18 cellular contexts compared by ENCODE assay signal in the genomic region with DNA sequence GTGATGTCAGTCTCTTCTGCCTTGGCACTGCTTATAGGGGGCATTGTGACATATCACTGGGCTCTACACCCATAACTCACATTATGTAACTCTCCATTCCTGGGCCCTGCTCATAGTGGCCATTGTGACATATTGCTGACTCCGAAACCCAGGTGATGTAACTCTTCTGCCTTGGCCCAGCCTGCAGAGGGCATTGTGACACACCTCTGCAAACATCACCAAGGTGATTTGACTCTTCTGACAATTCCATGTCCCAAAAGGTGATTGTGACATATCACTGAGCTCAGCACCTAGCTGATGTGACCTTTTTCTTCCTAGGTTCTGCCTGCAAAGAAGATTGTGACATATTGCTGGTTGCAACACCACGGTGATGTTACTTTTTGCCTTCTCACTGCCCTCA. TPM values are rescaled to one million over a fixed set of nuclear protein-coding genes. Genes with fewer than 3 reads are reported as not detected.
A peak's percentile ranks its signal among the peaks of the same experiment; 100 is the strongest.
DNase-seq lines count a peak whose midpoint lies in the region; FAIRE-seq and TF ChIP-seq lines count a peak whose summit lies in the region.
"Had no signal": no experiment of that assay in that cellular context is flagged by ENCODE, and none has a peak within 500 bp of the region (broad histone marks: within the 10 kb centered on the region; RNA-seq: fewer than 3 reads in every experiment).

No MANE protein-coding gene starts in this region.

- H3K36me3 ChIP-seq in OCI-LY1 (ENCODE audit: insufficient read depth, low read length) (no peaks in the 10 kb centered on the region), bronchial epithelial cell (ENCODE audit: control insufficient read depth, insufficient read depth, low read length) (no peaks in the 10 kb centered on the region), mesendoderm (ENCODE audit: control insufficient read depth, insufficient read depth, low read length) (no peaks in the 10 kb centered on the region)
- H3K36me3 ChIP-seq: HAP-1 had no signal

- H3K9me2 ChIP-seq in OCI-LY1 (ENCODE audit: low read depth, low read length): no peaks in the 10 kb centered on the region

- H3K27me3 ChIP-seq in HL-60 (ENCODE audit: insufficient read depth, poor library complexity, severe bottlenecking): no peaks in the 10 kb centered on the region
- no peaks in the 10 kb centered on the region for H3K27me3 ChIP-seq in OCI-LY1 (ENCODE audit: insufficient read depth, low read length)
- H3K27me3 ChIP-seq in bronchial epithelial cell (ENCODE audit: control insufficient read depth, insufficient read depth, low read length): no peaks in the 10 kb centered on the region
- no peaks in the 10 kb centered on the region for H3K27me3 ChIP-seq in mesendoderm (ENCODE audit: insufficient read depth, low read length, poor library complexity)

- H3K18ac ChIP-seq in mesendoderm (ENCODE audit: low read length): no peak overlapping the region

- no peak overlapping the region for H2AK5ac ChIP-seq in mesendoderm (ENCODE audit: low read length)

- H3K27ac ChIP-seq in HL-60 (replicated peaks) (no peak overlapping the region), OCI-LY1 (ENCODE audit: low read depth, low read length, poor library complexity, severe bottlenecking) (no peak overlapping the region), mesendoderm (ENCODE audit: low read depth, low read length) (no peak overlapping the region)
- H3K27ac ChIP-seq: SK-N-MC had no signal

- no peak overlapping the region for H3K56ac ChIP-seq in mesendoderm (ENCODE audit: low read length)

- H2BK120ac ChIP-seq in mesendoderm (ENCODE audit: low read depth, low read length): no peak overlapping the region

- H2BK5ac ChIP-seq in mesendoderm (ENCODE audit: low read length): no peak overlapping the region

- H3K4me1 ChIP-seq in OCI-LY1 (ENCODE audit: insufficient read depth, low read length, severe bottlenecking) (no peaks in the 10 kb centered on the region), mesendoderm (ENCODE audit: control insufficient read depth, low read depth, low read length) (no peaks in the 10 kb centered on the region)
- H3K4me1 ChIP-seq: Caco-2, HAP-1 had no signal

- DNase-seq in HL-60 (ENCODE audit: low read depth in 1 of 2, low spot score in 1 of 2): peak; percentile 22 to 64
- DNase-seq in bronchial epithelial cell (ENCODE audit: low read depth): peak; percentile 19
- DNase-seq in mesendoderm: peak; percentile 13
- no peak for DNase-seq in HTR-8/SVneo (ENCODE audit: insufficient read length, low spot score)
- DNase-seq in anterior cingulate cortex (lab: John Stamatoyannopoulos, UW): no peak
- DNase-seq in NCI-H2029 (lab: John Stamatoyannopoulos, UW): no peak
- no peak for DNase-seq in activated T-cell treated with anti-CD3 and anti-CD28 coated beads, Interleukin-2, amount 50 U/mL, for 48 hours
- DNase-seq: ACHN; Caco-2; DMS153; NCI-H1092; NCI-H1694 treated with DMSO at 0.1 percent for 48 hours; NCI-H526 treated with DMSO at 0.1 percent for 48 hours; NK-92 treated with Interleukin-12 subunit alpha and Interleukin-12 subunit beta, amount 100 ng/mL, for 24 hours; PC-3 had no signal

- no peaks in the 10 kb centered on the region for H4K20me1 ChIP-seq in OCI-LY1 (ENCODE audit: insufficient read depth, low read length)

- H4K5ac ChIP-seq in mesendoderm (ENCODE audit: low read length): no peak overlapping the region

- H4K8ac ChIP-seq in mesendoderm (ENCODE audit: low read depth, low read length): no peak overlapping the region

- no peaks in the 10 kb centered on the region for H3K9me3 ChIP-seq in OCI-LY1 (ENCODE audit: low read length)
- H3K9me3 ChIP-seq: Caco-2, HAP-1 had no signal

- WGBS in mesendoderm (ENCODE audit: extremely low coverage, insufficient coverage, low lambda C conversion rate): no CpG with 5 or more reads among the region's 2 CpGs

- H3F3A ChIP-seq in OCI-LY1 (ENCODE audit: insufficient read depth, low read length): no peaks in the 10 kb centered on the region

- no peaks in the 10 kb centered on the region for H3K79me2 ChIP-seq in OCI-LY1 (ENCODE audit: insufficient read depth, low read length)
- H3K79me2 ChIP-seq in mesendoderm (ENCODE audit: control insufficient read depth, insufficient read depth, low read length): no peaks in the 10 kb centered on the region

- H3K4me3 ChIP-seq in HL-60 (replicated peaks; ENCODE audit: insufficient read depth, low read length) (no peak overlapping the region), OCI-LY1 (ENCODE audit: low read depth, low read length, poor library complexity, severe bottlenecking) (no peak overlapping the region), bronchial epithelial cell (ENCODE audit: low read depth, low read length) (no peak overlapping the region), mesendoderm (ENCODE audit: low read length) (no peak overlapping the region)
- H3K4me3 ChIP-seq: HAP-1, SK-N-MC had no signal

- no peak overlapping the region for H3K23ac ChIP-seq in mesendoderm (ENCODE audit: low read length)

- H3K4me2 ChIP-seq in OCI-LY1 (ENCODE audit: low read length) (no peak overlapping the region), mesendoderm (ENCODE audit: low read length) (no peak overlapping the region)

- TF ChIP-seq CTCF in HL-60 (IDR thresholded peaks at IDR 0.05; ENCODE audit: insufficient read depth, low read length) (no peak), OCI-LY1 (IDR thresholded peaks at IDR 0.05; ENCODE audit: low read length) (peak; percentile 45; the same call in 1 of the 2 replicates), bronchial epithelial cell (IDR thresholded peaks at IDR 0.05; ENCODE audit: insufficient read depth, low read length, severe bottlenecking) (no peak)

- no peaks in the 10 kb centered on the region for H3K79me1 ChIP-seq in mesendoderm (ENCODE audit: low read length)

- H2AFZ ChIP-seq in OCI-LY1 (ENCODE audit: low read length): no peak overlapping the region

- no peak overlapping the region for H3K9ac ChIP-seq in OCI-LY1 (ENCODE audit: low read length)
- H3K9ac ChIP-seq in mesendoderm (ENCODE audit: low read length): no peak overlapping the region

- no peak overlapping the region for H2BK15ac ChIP-seq in mesendoderm (replicated peaks; ENCODE audit: low read depth)

- no peak overlapping the region for H3K4ac ChIP-seq in mesendoderm (ENCODE audit: low read depth, low read length)

- no peak for FAIRE-seq in bronchial epithelial cell (lab: Jason Lieb, UNC)
- FAIRE-seq in HTR-8/SVneo (lab: Jason Lieb, UNC): no peak

RNA-seq across cellular contexts. Expression of a gene that starts 36.5 kb away (rescaled TPM):
- 10.3 and 10.9 TPM in 2 replicates for total RNA-seq in bronchial epithelial cell
- polyA plus RNA-seq in mesendoderm (2013, experiment 1 of 2): 5.3 TPM
- polyA plus RNA-seq in mesendoderm (2013, experiment 2 of 2): 5.5 TPM

Comparison
In these comparisons a context has a peak if more than half of its experiments do, and no peak if none do; other contexts are left out.
1. DNase-seq: peak in HL-60 (2 of 2), bronchial epithelial cell (single experiment) and mesendoderm (single experiment); none in HTR-8/SVneo (single experiment), anterior cingulate cortex (0 of 58), NCI-H2029 (single experiment) and activated T-cell treated with anti-CD3 and anti-CD28 coated beads, Interleukin-2, amount 50 U/mL, for 48 hours (0 of 2).